ENCODE assay signal across 10 cellular contexts in genomic region chr10:74923556-74923955, GRCh38.
A peak's percentile ranks its signal among the peaks of the same experiment; 100 is the strongest.
DNase-seq lines count a peak whose midpoint lies in the region; ATAC-seq and TF ChIP-seq lines count a peak whose summit lies in the region.
"Had no signal": no experiment of that assay in that cellular context is flagged by ENCODE, and none has a peak within 500 bp of the region (broad histone marks: within the 10 kb centered on the region; RNA-seq: fewer than 3 reads in every experiment).

No MANE protein-coding gene starts in this region.

- H3K27ac ChIP-seq in endodermal cell (ENCODE audit: low read depth, low read length) (no peak overlapping the region), psoas muscle (peak overlapping the region; percentile 68)

- peak; percentile 17 for TF ChIP-seq CTCF in endodermal cell (conservative IDR thresholded peaks at IDR 0.05)
- TF ChIP-seq CTCF in psoas muscle (IDR thresholded peaks at IDR 0.05) = no peak

- DNase-seq in DMS114 treated with DMSO at 0.1 percent for 48 hours (lab: John Stamatoyannopoulos, UW; ENCODE audit: unreplicated experiment) (peak; percentile 81), NCI-H2227 (lab: John Stamatoyannopoulos, UW; ENCODE audit: unreplicated experiment) (peak; percentile 32), endodermal cell (peak; percentile 61), psoas muscle (no peak), LoVo (ENCODE audit: low spot score) (no peak), hepatic stellate cell (ENCODE audit: low spot score) (no peak)
- no peak for DNase-seq in stimulated activated naive CD4-positive, alpha-beta T cell treated with Interleukin-2 at 50 U/mL for 16 hours (lab: John Stamatoyannopoulos, UW)
- no peak for DNase-seq in stimulated activated CD4-positive, alpha-beta T cell treated with anti-CD3 and anti-CD28 coated beads, Interleukin-1b, Interleukin-23, amount 100 ng/mL, for 48 hours
- DNase-seq: cerebellar nuclear complex, T-helper 1 cell had no signal

- no peak overlapping the region for H3K4me3 Mint-ChIP-seq in endodermal cell

- H3K4me3 ChIP-seq in endodermal cell (ENCODE audit: low read length) (no peak overlapping the region), psoas muscle (peak overlapping the region; percentile 2)

- H3K27me3 Mint-ChIP-seq in endodermal cell (ENCODE audit: insufficient read depth) = no peaks in the 10 kb centered on the region

- H3K9me3 Mint-ChIP-seq in endodermal cell = peaks cover 17% of the 10 kb centered on the region

- WGBS in endodermal cell (ENCODE audit: insufficient coverage in 1 of 2, insufficient read length in 1 of 2), 2 experiments = 53 to 62% methylated on average over 4 of the region's 4 CpGs
- 50 to 70% (median 65%) methylated on average over 4 of the region's 4 CpGs for WGBS in psoas muscle, 3 donors

- H3K36me3 Mint-ChIP-seq in endodermal cell (ENCODE audit: low read depth) = peaks cover 9% of the 10 kb centered on the region

- peak overlapping the region; percentile 0 for H3K27ac Mint-ChIP-seq in endodermal cell

- H3K36me3 ChIP-seq in endodermal cell (ENCODE audit: control insufficient read depth, insufficient read depth, low read length) = no peaks in the 10 kb centered on the region
- no peaks in the 10 kb centered on the region for H3K36me3 ChIP-seq in psoas muscle (ENCODE audit: insufficient read depth in 1 of 2, low read depth in 1 of 2)

- intact Hi-C loops in psoas muscle (cut with DNase I) = loop anchor here in 1 of 2 donors (5.0 to 10.0 kb wide), 2 partner anchors 91 to 181 kb away; a partner anchor contains a TSS

- ATAC-seq in psoas muscle = peak in 2 of 4 donors; percentile 6 to 16

- H3K4me1 ChIP-seq in endodermal cell (ENCODE audit: control insufficient read depth, insufficient read depth, low read length) = peaks cover 11% of the 10 kb centered on the region
- peaks cover 73% of the 10 kb centered on the region for H3K4me1 ChIP-seq in psoas muscle

- H3K27me3 ChIP-seq in endodermal cell (ENCODE audit: control insufficient read depth, insufficient read depth, low read length, poor library complexity, severe bottlenecking) (no peaks in the 10 kb centered on the region), psoas muscle (ENCODE audit: insufficient read depth in 3 of 3, low read length in 2 of 3) (no peaks in the 10 kb centered on the region)

- H3K4me1 Mint-ChIP-seq in endodermal cell = peaks cover 47% of the 10 kb centered on the region

- H3K9me3 ChIP-seq in endodermal cell (ENCODE audit: control insufficient read depth, low read length) (peaks cover 22% of the 10 kb centered on the region), psoas muscle (peaks cover 4% of the 10 kb centered on the region)

- H3K9ac ChIP-seq in endodermal cell (ENCODE audit: extremely low read depth, low read length, poor library complexity, severe bottlenecking) = no peak overlapping the region

Comparison
In these comparisons a context has a peak if more than half of its experiments do, and no peak if none do; other contexts are left out.
1. DNase-seq: peak in DMS114 treated with DMSO at 0.1 percent for 48 hours (single experiment), NCI-H2227 (single experiment) and endodermal cell (single experiment); none in psoas muscle (0 of 2), stimulated activated naive CD4-positive, alpha-beta T cell treated with Interleukin-2 at 50 U/mL for 16 hours (single experiment), stimulated activated CD4-positive, alpha-beta T cell treated with anti-CD3 and anti-CD28 coated beads, Interleukin-1b, Interleukin-23, amount 100 ng/mL, for 48 hours (single experiment), LoVo (single experiment) and hepatic stellate cell (single experiment).